Comparison of ENCODE assay signal across 8 cellular contexts in the genomic region with DNA sequence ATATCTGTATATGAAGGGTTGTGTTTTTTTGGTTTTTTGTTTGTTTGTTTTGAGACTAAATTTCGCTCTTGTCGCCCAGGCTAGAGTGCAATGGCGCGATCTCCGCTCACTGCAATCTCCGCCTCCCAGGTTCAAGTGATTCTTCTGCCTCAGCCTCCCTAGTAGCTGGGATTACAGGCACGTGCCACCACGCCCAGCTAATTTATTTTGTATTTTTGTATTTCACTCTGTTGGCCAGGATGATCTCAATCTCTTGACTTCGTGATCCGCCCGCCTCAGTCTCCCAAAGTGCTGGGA. TPM values are rescaled to one million over a fixed set of nuclear protein-coding genes. Genes with fewer than 3 reads are reported as not detected.
DNase-seq lines count a peak whose midpoint lies in the region; ATAC-seq, FAIRE-seq and TF ChIP-seq lines count a peak whose summit lies in the region.
"Not testable (repeated sequence)": the region's sequence is repeated elsewhere in the genome, so short reads cannot be mapped to it uniquely, and the experiment has no call there.

No MANE protein-coding gene starts in this region.

- not testable (repeated sequence) for H3K27me3 ChIP-seq in ACC112 (ENCODE audit: insufficient read depth, low read length); HCT116 (ENCODE audit: insufficient read depth, low read length); Panc1 (ENCODE audit: control insufficient read depth, insufficient read depth, low read length); breast epithelium; small intestine (ENCODE audit: control insufficient read depth in 2 of 2, insufficient read depth in 2 of 2, low read length in 2 of 2)

- H3K4me1 Mint-ChIP-seq in activated CD8-positive, alpha-beta memory T cell treated with anti-CD3 and anti-CD28 coated beads, Interleukin-2, amount 10 ng/mL, durations not matched to agents 7 days and 5 days, result peaks cover 37% of the 10 kb centered on the region
- peaks cover 20 to 38% (median 35%) of the 10 kb centered on the region in 3 donors for H3K4me1 Mint-ChIP-seq in naive B cell

- BruUV-seq in HCT116 (replicated peaks; lab: Mats Ljungman, UMichigan); Panc1 (replicated peaks; lab: Mats Ljungman, UMichigan): not testable (repeated sequence)

- peak overlapping the region; percentile 98 for H3K4me3 ChIP-seq in ACC112 (ENCODE audit: low read depth, low read length)
- peak overlapping the region; percentile 55 to 83 for H3K4me3 ChIP-seq in HCT116 (replicated peaks in 1 of 2; ENCODE audit: low read depth in 1 of 2, low read length in 2 of 2)
- H3K4me3 ChIP-seq in Panc1 (ENCODE audit: low read depth in 2 of 2, low read length in 2 of 2), result peak overlapping the region; percentile 89 to 96
- H3K4me3 ChIP-seq in breast epithelium, result peak overlapping the region in 2 of 3 donors; percentile 85 to 92
- peak overlapping the region; percentile 74 for H3K4me3 ChIP-seq in fibroblast of the aortic adventitia (ENCODE audit: low read depth, low read length)
- H3K4me3 ChIP-seq in small intestine (ENCODE audit: low read depth in 1 of 2, low read length in 2 of 2), result peak overlapping the region in 1 of 2 donors; percentile 86

- TF ChIP-seq POLR2A in HCT116 (IDR thresholded peaks at IDR 0.05; ENCODE audit: borderline replicate concordance, extremely low read depth, insufficient read depth, insufficient read length); breast epithelium (IDR thresholded peaks at IDR 0.05): not testable (repeated sequence)

- H2AFZ ChIP-seq in ACC112 (ENCODE audit: low read length, unreplicated experiment), result peak overlapping the region; percentile 87
- not testable (repeated sequence) for H2AFZ ChIP-seq in HCT116 (ENCODE audit: low read depth, low read length, poor library complexity, severe bottlenecking)

- not testable (repeated sequence) for TF ChIP-seq RAD21 in HCT116 (IDR thresholded peaks at IDR 0.05; ENCODE audit: low read depth)

- RAD21 ChIA-PET in HCT116 (lab: Charles Lee; ENCODE audit: low non-redundant PET in 1 of 2, low total read pairs in 2 of 2, uncharacterized antibody in 2 of 2, unreplicated experiment in 2 of 2), result not testable (repeated sequence)

- POLR2A ChIA-PET in HCT116 (lab: Charles Lee), result interaction anchor here (2.7 kb wide), 1 partner anchor 17 kb away, joined by 13 read pairs; no protein-coding TSS in a partner anchor
- POLR2A ChIA-PET in Panc1 (lab: Charles Lee), result not testable (repeated sequence)

- DNase-seq in HCT116 (ENCODE audit: low read depth, low spot score); Panc1 (ENCODE audit: low read depth, low spot score); activated CD8-positive, alpha-beta memory T cell treated with anti-CD3 and anti-CD28 coated beads, Interleukin-2, amount 10 ng/mL, durations not matched to agents 7 days and 5 days; breast epithelium (ENCODE audit: low spot score in 2 of 2); fibroblast of the aortic adventitia (ENCODE audit: low read depth); naive B cell; small intestine: not testable (repeated sequence)

- peaks cover 20% of the 10 kb centered on the region; the same call in 1 of the 2 replicates for H4K20me1 ChIP-seq in HCT116 (ENCODE audit: insufficient read depth)

- ATAC-seq in HCT116; Panc1; activated CD8-positive, alpha-beta memory T cell treated with anti-CD3 and anti-CD28 coated beads, Interleukin-2, amount 10 ng/mL, durations not matched to agents 7 days and 5 days; naive B cell (ENCODE audit: low read depth in 2 of 2): not testable (repeated sequence)

- not testable (repeated sequence) for H3K9me3 ChIP-seq in HCT116 (ENCODE audit: control insufficient read depth in 1 of 2, insufficient read depth in 1 of 2, low read depth in 1 of 2, low read length in 2 of 2); Panc1 (ENCODE audit: control insufficient read depth, insufficient read depth, low read depth, low read length); breast epithelium; small intestine (ENCODE audit: control insufficient read depth, low read depth)

- H3K36me3 ChIP-seq in ACC112 (ENCODE audit: insufficient read depth, low read length); Panc1 (ENCODE audit: control insufficient read depth, insufficient read depth, low read length); breast epithelium; small intestine (ENCODE audit: control insufficient read depth in 2 of 2, insufficient read depth in 2 of 2, low read length in 2 of 2): not testable (repeated sequence)
- peaks cover 16 to 19% of the 10 kb centered on the region in 2 experiments; a peak in 3 of 4 replicates for H3K36me3 ChIP-seq in HCT116 (ENCODE audit: control insufficient read depth in 1 of 2, insufficient read depth in 2 of 2, low read length in 2 of 2)

- FAIRE-seq in small intestine (lab: Jason Lieb, UNC), result not testable (repeated sequence)

- not testable (repeated sequence) for TF ChIP-seq CTCF in HCT116 (IDR thresholded peaks at IDR 0.05 in 2 of 3, conservative IDR thresholded peaks at IDR 0.05 in 1 of 3; ENCODE audit: borderline replicate concordance in 1 of 3, insufficient read depth in 1 of 3, low read depth in 2 of 3, low read length in 2 of 3); Panc1 (IDR thresholded peaks at IDR 0.05); breast epithelium (IDR thresholded peaks at IDR 0.05); fibroblast of the aortic adventitia (IDR thresholded peaks at IDR 0.05; ENCODE audit: insufficient read depth, low read length)

- H3K27ac Mint-ChIP-seq in activated CD8-positive, alpha-beta memory T cell treated with anti-CD3 and anti-CD28 coated beads, Interleukin-2, amount 10 ng/mL, durations not matched to agents 7 days and 5 days, result peak overlapping the region; percentile 98
- H3K27ac Mint-ChIP-seq in naive B cell, result peak overlapping the region in 4 of 6 donors; percentile 53 to 100 (median 81)

- not testable (repeated sequence) for H3K9me3 Mint-ChIP-seq in activated CD8-positive, alpha-beta memory T cell treated with anti-CD3 and anti-CD28 coated beads, Interleukin-2, amount 10 ng/mL, durations not matched to agents 7 days and 5 days (ENCODE audit: low read depth); naive B cell

- H3K27ac ChIP-seq in ACC112 (ENCODE audit: low read depth, low read length) (peak overlapping the region; percentile 85; the same call in 1 of the 2 replicates), Panc1 (ENCODE audit: low read length) (0 out of 2 replicates have a peak overlapping the region, but pooled peaks have one; percentile 82), breast epithelium (peak overlapping the region; percentile 76 to 94), small intestine (ENCODE audit: low read depth in 1 of 2, low read length in 1 of 2) (peak overlapping the region; percentile 78 to 92)
- not testable (repeated sequence) for H3K27ac ChIP-seq in HCT116 (ENCODE audit: low read depth, low read length)

- H3K4me3 Mint-ChIP-seq in activated CD8-positive, alpha-beta memory T cell treated with anti-CD3 and anti-CD28 coated beads, Interleukin-2, amount 10 ng/mL, durations not matched to agents 7 days and 5 days, result peak overlapping the region; percentile 92
- H3K4me3 Mint-ChIP-seq in naive B cell, result peak overlapping the region; percentile 70 to 99 (median 96)

- peak overlapping the region; percentile 79 for H3K4me2 ChIP-seq in HCT116 (ENCODE audit: low read length)

- CTCF ChIA-PET in HCT116 (lab: Charles Lee); Panc1 (lab: Charles Lee): not testable (repeated sequence)
- CTCF ChIA-PET in activated CD8-positive, alpha-beta memory T cell treated with anti-CD3 and anti-CD28 coated beads, Interleukin-2, amount 10 ng/mL, durations not matched to agents 7 days and 5 days (lab: Charles Lee), result interaction anchor here (1.4 kb wide), 1 partner anchor 161 kb away, joined by 4 read pairs; a partner anchor contains a TSS

- intact Hi-C loops in HCT116 (cut with micrococcal nuclease), result loop anchor here (5.0 kb wide), 1 partner anchor 46 kb away; a partner anchor contains a TSS
- intact Hi-C loops in Panc1 (cut with micrococcal nuclease; ENCODE audit: unreplicated experiment); breast epithelium (cut with DNase I; ENCODE audit: low total_unique reads): not testable (repeated sequence)

- H3K4me1 ChIP-seq in ACC112 (ENCODE audit: control insufficient read depth, insufficient read depth, low read length, unreplicated experiment) (peaks cover 19% of the 10 kb centered on the region), HCT116 (ENCODE audit: control insufficient read depth in 1 of 2, insufficient read depth in 2 of 2, low read length in 2 of 2) (peaks cover 5 to 22% of the 10 kb centered on the region in 2 experiments; a peak in 3 of 4 replicates)
- H3K4me1 ChIP-seq in Panc1 (ENCODE audit: control insufficient read depth, insufficient read depth, low read length); breast epithelium; small intestine (ENCODE audit: control insufficient read depth in 2 of 2, insufficient read depth in 1 of 2, low read depth in 1 of 2, low read length in 1 of 2): not testable (repeated sequence)

- 78 to 92% (median 78%) methylated on average over 11 of the region's 11 CpGs for WGBS in small intestine, 3 donors

- peak overlapping the region; percentile 89 for H3K9ac ChIP-seq in HCT116 (ENCODE audit: low read length)

- peaks cover 16% of the 10 kb centered on the region for H3K36me3 Mint-ChIP-seq in activated CD8-positive, alpha-beta memory T cell treated with anti-CD3 and anti-CD28 coated beads, Interleukin-2, amount 10 ng/mL, durations not matched to agents 7 days and 5 days
- H3K36me3 Mint-ChIP-seq in naive B cell, result peaks cover 7 to 19% of the 10 kb centered on the region in 2 donors

- in situ Hi-C loops in Panc1 (cut with HindIII; ENCODE audit: low pct_unique_long_range_greater_than_20kb, low sequenced_read_pairs), result not testable (repeated sequence)

- H3K27me3 Mint-ChIP-seq in activated CD8-positive, alpha-beta memory T cell treated with anti-CD3 and anti-CD28 coated beads, Interleukin-2, amount 10 ng/mL, durations not matched to agents 7 days and 5 days; naive B cell: not testable (repeated sequence)

- not testable (repeated sequence) for H3K9me2 ChIP-seq in HCT116 (ENCODE audit: insufficient read depth)

- H3K79me2 ChIP-seq in ACC112 (ENCODE audit: control insufficient read depth, insufficient read depth, low read length, unreplicated experiment), result peaks cover 41% of the 10 kb centered on the region
- peaks cover 33% of the 10 kb centered on the region for H3K79me2 ChIP-seq in HCT116 (ENCODE audit: insufficient read depth, low read length)

RNA-seq across cellular contexts. Expression of a gene that starts 1.4 kb away (rescaled TPM):
- total RNA-seq in HCT116 (2021; ENCODE audit: unreplicated experiment), result 64.9 TPM
- polyA plus RNA-seq in HCT116 (2012), result 15.2 and 15.6 TPM in 2 replicates
- 29.3 TPM for total RNA-seq in Panc1 (2021; ENCODE audit: unreplicated experiment)
- 7.4 TPM for polyA plus RNA-seq in Panc1 (2012; ENCODE audit: insufficient read length)
- total RNA-seq in activated CD8-positive, alpha-beta memory T cell treated with anti-CD3 and anti-CD28 coated beads, Interleukin-2, amount 10 ng/mL, durations not matched to agents 7 days and 5 days, result 10 to 100 TPM; 49.6 to 58.3 TPM
- total RNA-seq in breast epithelium, result 100 to 1,000 TPM in 1 of 3 donors, 10 to 100 TPM in 2; 38.9 to 106 (median 67.2) TPM
- 38.5 and 59.3 TPM in 2 replicates for total RNA-seq in fibroblast of the aortic adventitia (ENCODE audit: low replicate concordance)
- polyA plus RNA-seq in naive B cell (ENCODE audit: low read depth in 6 of 6), result 10 to 100 TPM in 2 of 6 donors, 1 to 10 TPM in 4; 4.9 to 15.5 (median 8.8) TPM
- polyA plus RNA-seq in small intestine, result 10 to 100 TPM; 19.0 to 38.2 (median 28.1) TPM

RNA-seq across cellular contexts. Expression of a gene that starts 45.2 kb away (rescaled TPM):
- total RNA-seq in HCT116 (2021; ENCODE audit: unreplicated experiment) (7.2 TPM), Panc1 (2021; ENCODE audit: unreplicated experiment) (10.5 TPM), breast epithelium (10 to 100 TPM in 2 of 3 donors, 1 to 10 TPM in 1; 8.2 to 13.9 (median 11.0) TPM), fibroblast of the aortic adventitia (ENCODE audit: low replicate concordance) (9.6 and 11.4 TPM in 2 replicates)
- 1.5 and 2.0 TPM in 2 replicates for polyA plus RNA-seq in HCT116 (2012)
- 2.3 TPM for polyA plus RNA-seq in Panc1 (2012; ENCODE audit: insufficient read length)
- 10 to 100 TPM; 15.2 to 21.3 TPM for total RNA-seq in activated CD8-positive, alpha-beta memory T cell treated with anti-CD3 and anti-CD28 coated beads, Interleukin-2, amount 10 ng/mL, durations not matched to agents 7 days and 5 days
- polyA plus RNA-seq in naive B cell (ENCODE audit: low read depth in 6 of 6) (1 to 10 TPM in 5 of 6 donors, not detected in 1; 1.2 to 1.9 (median 1.6) TPM), small intestine (1 to 10 TPM; 4.6 to 7.8 (median 5.4) TPM)
